ENCODE assay signal across 1 cellular context in the genomic region with DNA sequence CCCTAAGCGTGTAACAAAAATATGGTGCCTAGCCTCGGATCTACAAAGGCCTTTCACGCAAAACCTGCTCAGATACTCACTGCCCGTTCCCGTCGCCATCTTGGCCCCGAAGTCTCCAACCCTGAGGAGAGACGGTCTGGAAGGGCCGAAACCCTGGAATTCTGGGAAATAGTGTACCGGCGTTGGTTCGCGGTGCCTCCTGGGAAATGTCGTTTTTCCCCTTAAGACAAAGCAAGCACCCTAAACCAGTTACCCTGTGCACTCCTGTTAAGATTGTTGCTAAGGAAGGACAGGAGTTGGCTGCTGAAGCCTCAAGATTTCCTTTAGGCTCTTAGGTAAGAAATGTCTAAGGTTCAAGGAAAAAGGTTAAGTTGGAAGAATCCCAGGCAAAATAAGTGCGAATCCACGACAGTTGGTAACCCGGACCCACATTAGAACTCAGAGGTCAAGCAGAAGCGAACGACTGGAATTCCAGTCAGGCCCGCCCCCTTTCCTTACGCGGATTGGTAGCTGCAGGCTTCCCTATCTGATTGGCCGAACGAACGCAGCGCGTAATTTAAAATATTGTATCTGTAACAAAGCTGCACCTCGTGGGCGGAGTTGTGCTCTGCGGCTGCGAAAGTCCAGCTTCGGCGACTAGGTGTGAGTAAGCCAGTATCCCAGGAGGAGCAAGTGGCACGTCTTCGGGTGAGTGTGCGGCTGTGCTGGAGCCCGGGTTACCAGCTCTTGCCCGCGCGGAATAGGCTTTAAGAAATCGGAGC.
TF ChIP-seq lines count a peak whose summit lies in the region.

A gene with protein sequence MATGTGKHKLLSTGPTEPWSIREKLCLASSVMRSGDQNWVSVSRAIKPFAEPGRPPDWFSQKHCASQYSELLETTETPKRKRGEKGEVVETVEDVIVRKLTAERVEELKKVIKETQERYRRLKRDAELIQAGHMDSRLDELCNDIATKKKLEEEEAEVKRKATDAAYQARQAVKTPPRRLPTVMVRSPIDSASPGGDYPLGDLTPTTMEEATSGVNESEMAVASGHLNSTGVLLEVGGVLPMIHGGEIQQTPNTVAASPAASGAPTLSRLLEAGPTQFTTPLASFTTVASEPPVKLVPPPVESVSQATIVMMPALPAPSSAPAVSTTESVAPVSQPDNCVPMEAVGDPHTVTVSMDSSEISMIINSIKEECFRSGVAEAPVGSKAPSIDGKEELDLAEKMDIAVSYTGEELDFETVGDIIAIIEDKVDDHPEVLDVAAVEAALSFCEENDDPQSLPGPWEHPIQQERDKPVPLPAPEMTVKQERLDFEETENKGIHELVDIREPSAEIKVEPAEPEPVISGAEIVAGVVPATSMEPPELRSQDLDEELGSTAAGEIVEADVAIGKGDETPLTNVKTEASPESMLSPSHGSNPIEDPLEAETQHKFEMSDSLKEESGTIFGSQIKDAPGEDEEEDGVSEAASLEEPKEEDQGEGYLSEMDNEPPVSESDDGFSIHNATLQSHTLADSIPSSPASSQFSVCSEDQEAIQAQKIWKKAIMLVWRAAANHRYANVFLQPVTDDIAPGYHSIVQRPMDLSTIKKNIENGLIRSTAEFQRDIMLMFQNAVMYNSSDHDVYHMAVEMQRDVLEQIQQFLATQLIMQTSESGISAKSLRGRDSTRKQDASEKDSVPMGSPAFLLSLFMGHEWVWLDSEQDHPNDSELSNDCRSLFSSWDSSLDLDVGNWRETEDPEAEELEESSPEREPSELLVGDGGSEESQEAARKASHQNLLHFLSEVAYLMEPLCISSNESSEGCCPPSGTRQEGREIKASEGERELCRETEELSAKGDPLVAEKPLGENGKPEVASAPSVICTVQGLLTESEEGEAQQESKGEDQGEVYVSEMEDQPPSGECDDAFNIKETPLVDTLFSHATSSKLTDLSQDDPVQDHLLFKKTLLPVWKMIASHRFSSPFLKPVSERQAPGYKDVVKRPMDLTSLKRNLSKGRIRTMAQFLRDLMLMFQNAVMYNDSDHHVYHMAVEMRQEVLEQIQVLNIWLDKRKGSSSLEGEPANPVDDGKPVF (minus strand): TSS at position 115 of the 761 bp plus-strand sequence. CDS start 16 bp downstream, at position 99.
TSS of gene KIF20A (plus strand) at position 597 of the 761 bp plus-strand sequence. CDS start 569 bp downstream, outside the sequence.

TF ChIP-seq in K562, 482 proteins besides CTCF, POLR2A, EP300 and RAD21 (continued from another document and continues in another):
- TF ChIP-seq, protein P1, sequence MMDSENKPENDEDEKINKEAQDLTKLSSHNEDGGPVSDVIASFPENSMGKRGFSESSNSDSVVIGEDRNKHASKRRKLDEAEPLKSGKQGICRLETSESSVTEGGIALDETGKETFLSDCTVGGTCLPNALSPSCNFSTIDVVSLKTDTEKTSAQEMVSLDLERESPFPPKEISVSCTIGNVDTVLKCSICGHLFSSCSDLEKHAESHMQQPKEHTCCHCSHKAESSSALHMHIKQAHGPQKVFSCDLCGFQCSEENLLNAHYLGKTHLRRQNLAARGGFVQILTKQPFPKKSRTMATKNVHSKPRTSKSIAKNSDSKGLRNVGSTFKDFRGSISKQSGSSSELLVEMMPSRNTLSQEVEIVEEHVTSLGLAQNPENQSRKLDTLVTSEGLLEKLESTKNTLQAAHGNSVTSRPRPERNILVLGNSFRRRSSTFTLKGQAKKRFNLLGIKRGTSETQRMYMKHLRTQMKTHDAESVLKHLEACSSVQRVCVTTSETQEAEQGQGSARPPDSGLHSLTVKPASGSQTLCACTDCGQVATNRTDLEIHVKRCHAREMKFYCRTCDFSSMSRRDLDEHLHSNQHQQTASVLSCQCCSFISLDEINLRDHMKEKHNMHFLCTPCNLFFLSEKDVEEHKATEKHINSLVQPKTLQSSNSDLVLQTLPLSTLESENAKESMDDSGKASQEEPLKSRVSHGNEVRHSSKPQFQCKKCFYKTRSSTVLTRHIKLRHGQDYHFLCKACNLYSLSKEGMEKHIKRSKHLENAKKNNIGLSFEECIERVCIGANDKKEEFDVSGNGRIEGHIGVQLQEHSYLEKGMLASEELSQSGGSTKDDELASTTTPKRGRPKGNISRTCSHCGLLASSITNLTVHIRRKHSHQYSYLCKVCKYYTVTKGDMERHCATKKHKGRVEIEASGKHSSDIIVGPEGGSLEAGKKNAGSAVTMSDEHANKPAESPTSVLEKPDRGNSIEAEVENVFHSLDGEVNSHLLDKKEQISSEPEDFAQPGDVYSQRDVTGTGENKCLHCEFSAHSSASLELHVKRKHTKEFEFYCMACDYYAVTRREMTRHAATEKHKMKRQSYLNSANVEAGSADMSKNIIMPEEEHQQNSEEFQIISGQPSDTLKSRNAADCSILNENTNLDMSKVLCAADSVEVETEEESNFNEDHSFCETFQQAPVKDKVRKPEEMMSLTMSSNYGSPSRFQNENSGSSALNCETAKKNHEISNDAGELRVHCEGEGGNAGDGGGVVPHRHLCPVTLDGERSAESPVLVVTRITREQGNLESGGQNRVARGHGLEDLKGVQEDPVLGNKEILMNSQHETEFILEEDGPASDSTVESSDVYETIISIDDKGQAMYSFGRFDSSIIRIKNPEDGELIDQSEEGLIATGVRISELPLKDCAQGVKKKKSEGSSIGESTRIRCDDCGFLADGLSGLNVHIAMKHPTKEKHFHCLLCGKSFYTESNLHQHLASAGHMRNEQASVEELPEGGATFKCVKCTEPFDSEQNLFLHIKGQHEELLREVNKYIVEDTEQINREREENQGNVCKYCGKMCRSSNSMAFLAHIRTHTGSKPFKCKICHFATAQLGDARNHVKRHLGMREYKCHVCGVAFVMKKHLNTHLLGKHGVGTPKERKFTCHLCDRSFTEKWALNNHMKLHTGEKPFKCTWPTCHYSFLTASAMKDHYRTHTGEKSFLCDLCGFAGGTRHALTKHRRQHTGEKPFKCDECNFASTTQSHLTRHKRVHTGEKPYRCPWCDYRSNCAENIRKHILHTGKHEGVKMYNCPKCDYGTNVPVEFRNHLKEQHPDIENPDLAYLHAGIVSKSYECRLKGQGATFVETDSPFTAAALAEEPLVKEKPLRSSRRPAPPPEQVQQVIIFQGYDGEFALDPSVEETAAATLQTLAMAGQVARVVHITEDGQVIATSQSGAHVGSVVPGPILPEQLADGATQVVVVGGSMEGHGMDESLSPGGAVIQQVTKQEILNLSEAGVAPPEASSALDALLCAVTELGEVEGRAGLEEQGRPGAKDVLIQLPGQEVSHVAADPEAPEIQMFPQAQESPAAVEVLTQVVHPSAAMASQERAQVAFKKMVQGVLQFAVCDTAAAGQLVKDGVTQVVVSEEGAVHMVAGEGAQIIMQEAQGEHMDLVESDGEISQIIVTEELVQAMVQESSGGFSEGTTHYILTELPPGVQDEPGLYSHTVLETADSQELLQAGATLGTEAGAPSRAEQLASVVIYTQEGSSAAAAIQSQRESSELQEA (IDR thresholded peaks at IDR 0.05; ENCODE audit: low read depth): no peak
- TF ChIP-seq, protein P2, sequence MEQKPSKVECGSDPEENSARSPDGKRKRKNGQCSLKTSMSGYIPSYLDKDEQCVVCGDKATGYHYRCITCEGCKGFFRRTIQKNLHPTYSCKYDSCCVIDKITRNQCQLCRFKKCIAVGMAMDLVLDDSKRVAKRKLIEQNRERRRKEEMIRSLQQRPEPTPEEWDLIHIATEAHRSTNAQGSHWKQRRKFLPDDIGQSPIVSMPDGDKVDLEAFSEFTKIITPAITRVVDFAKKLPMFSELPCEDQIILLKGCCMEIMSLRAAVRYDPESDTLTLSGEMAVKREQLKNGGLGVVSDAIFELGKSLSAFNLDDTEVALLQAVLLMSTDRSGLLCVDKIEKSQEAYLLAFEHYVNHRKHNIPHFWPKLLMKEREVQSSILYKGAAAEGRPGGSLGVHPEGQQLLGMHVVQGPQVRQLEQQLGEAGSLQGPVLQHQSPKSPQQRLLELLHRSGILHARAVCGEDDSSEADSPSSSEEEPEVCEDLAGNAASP (IDR thresholded peaks at IDR 0.05): no peak
- no peak for TF ChIP-seq CHD2 (IDR thresholded peaks at IDR 0.05; ENCODE audit: low read depth, low read length)
- no peak for TF ChIP-seq ZKSCAN1 (IDR thresholded peaks at IDR 0.05; ENCODE audit: low read depth, low read length)
- TF ChIP-seq POLR3A (IDR thresholded peaks at IDR 0.05; ENCODE audit: borderline replicate concordance, extremely low read depth, insufficient read depth, insufficient read length): no peak
- TF ChIP-seq HMG20B (CRISPR knock-in tag; IDR thresholded peaks at IDR 0.05): no peak
- no peak for TF ChIP-seq NELFE (IDR thresholded peaks at IDR 0.05; ENCODE audit: insufficient read depth, insufficient read length)
- TF ChIP-seq ZNF121 (CRISPR knock-in tag; conservative IDR thresholded peaks at IDR 0.05): no peak
- peak; percentile 70; the same call in 1 of the 2 replicates for TF ChIP-seq MGA (IDR thresholded peaks at IDR 0.05)
- peak; percentile 96 for TF ChIP-seq TAF7 (tag; IDR thresholded peaks at IDR 0.05)
- no peak for TF ChIP-seq IRF2 (CRISPR knock-in tag; IDR thresholded peaks at IDR 0.05)
- no peak; a peak in 1 of 4 replicates for TF ChIP-seq ARNT (IDR thresholded peaks at IDR 0.05)
- no peak for TF ChIP-seq ZNF212 (CRISPR knock-in tag; IDR thresholded peaks at IDR 0.05)
- TF ChIP-seq XRCC3 (IDR thresholded peaks at IDR 0.05): no peak
- TF ChIP-seq HES1 (IDR thresholded peaks at IDR 0.05; ENCODE audit: low read depth): no peak
- no peak for TF ChIP-seq NCOR1 (IDR thresholded peaks at IDR 0.05)
